In the genomic region with DNA sequence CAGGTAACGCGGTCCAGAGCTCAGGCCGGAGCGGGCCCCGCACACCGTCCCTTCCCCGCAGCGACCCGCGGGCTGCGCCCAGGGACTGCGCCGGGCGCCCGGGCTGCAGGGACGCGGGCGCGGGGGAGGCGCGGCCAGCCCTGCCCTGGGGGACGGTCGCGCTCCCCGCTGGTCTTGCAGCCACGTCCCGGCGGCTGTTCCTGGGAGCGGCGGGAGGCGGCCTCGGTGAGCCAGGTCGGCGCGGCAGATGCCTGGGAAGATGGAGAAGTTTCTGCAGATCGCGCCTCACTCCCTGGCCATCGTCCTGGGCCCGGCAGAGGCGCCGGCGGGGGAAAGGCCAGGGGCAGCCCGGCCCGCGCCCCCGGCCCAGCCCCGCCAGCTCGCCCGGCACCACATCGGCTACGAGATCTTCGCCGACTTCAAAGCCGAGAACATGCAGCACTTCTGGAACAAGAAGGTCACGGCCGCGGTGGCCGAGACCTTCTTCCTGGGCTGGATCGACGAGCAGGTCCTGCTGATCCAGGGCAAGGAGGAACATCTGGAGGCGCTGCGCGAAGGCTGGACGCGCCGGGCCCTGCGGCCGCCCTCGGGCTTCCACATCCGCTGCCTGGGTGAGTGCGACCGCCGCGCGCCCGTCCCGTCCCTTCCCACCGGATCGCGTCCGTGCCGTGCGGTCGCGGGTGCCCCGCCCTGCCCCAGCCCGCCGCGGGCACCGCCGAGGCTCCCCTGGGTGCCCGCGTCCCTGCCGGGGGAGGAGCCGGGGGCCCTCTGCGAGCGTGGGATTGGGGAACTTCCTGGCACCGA, we compare ENCODE assay signal across 8 cellular contexts.
DNase-seq lines count a peak whose midpoint lies in the region; ATAC-seq and TF ChIP-seq lines count a peak whose summit lies in the region.

No MANE protein-coding gene starts in this region.

- TF ChIP-seq CTCF in GM10266 (IDR thresholded peaks at IDR 0.05; ENCODE audit: control insufficient read depth, insufficient read depth, low read depth, missing control alignments), result no peak
- TF ChIP-seq CTCF in nephron progenitor cell (IDR thresholded peaks at IDR 0.05), result no peak

- no peak overlapping the region for H3K27ac Mint-ChIP-seq in nephron progenitor cell

- H3K27ac ChIP-seq in SJCRH30, result no peak overlapping the region

- no peak for ATAC-seq in HG02678 (IDR thresholded peaks at IDR 0.05; ENCODE audit: unreplicated experiment)

- no peaks in the 10 kb centered on the region for H3K27me3 ChIP-seq in SJCRH30

- peaks cover 14% of the 10 kb centered on the region for H3K4me1 Mint-ChIP-seq in nephron progenitor cell

- peaks cover 66% of the 10 kb centered on the region for H3K27me3 Mint-ChIP-seq in nephron progenitor cell (ENCODE audit: low read depth, poor library complexity)

- peak; percentile 53 for DNase-seq in GM10266 (ENCODE audit: extremely low spot score)
- peak; percentile 4 to 6 for DNase-seq in SJCRH30
- peak; percentile 4 for DNase-seq in fibroblast of gingiva (ENCODE audit: low read depth)
- DNase-seq in nephron progenitor cell, result peak; percentile 70
- no peak for DNase-seq in epidermal melanocyte (ENCODE audit: insufficient read length, low spot score)
- no peak for DNase-seq in HT-29 (ENCODE audit: low spot score)
- no peak for DNase-seq in OCI-M2 (lab: John Stamatoyannopoulos, UW; ENCODE audit: unreplicated experiment)

- no peaks in the 10 kb centered on the region for H3K9me3 ChIP-seq in SJCRH30 (replicated peaks)

- no peaks in the 10 kb centered on the region for H3K4me1 ChIP-seq in SJCRH30

- peak overlapping the region; percentile 52 for H3K4me3 ChIP-seq in SJCRH30

- H3K36me3 ChIP-seq in SJCRH30, result no peaks in the 10 kb centered on the region

- peaks cover 41% of the 10 kb centered on the region for H3K9me3 Mint-ChIP-seq in nephron progenitor cell

- H3K4me3 Mint-ChIP-seq in nephron progenitor cell, result peak overlapping the region; percentile 72

- H3K36me3 Mint-ChIP-seq in nephron progenitor cell (ENCODE audit: low read depth), result no peaks in the 10 kb centered on the region

Comparison
In these comparisons a context has a peak if more than half of its experiments do, and no peak if none do; other contexts are left out.
1. DNase-seq: peak in GM10266 (single experiment), SJCRH30 (2 of 2), fibroblast of gingiva (single experiment) and nephron progenitor cell (single experiment); none in epidermal melanocyte (single experiment), HT-29 (single experiment) and OCI-M2 (single experiment).